Comparison of ENCODE assay signal across 23 cellular contexts in the genomic region with DNA sequence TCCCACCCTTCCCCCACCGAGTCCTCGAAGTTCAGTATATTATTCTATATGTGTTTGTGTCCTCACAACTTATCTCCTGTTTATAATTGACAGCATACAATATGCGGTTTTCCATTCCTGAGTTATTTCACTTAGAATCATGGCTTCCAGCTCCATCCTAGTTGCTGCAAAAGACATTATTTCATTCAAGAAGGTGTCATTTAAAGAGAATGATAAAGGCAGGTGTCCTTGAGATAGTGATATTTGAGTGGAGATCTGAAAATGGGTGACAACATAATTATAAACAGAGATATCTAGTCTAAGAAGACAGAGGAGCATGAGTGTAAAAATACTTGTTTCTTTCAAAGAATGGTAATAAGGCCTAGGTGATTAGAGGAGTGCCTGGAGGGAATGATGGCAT.
"Had no signal": no experiment of that assay in that cellular context is flagged by ENCODE, and none has a peak within 500 bp of the region (broad histone marks: within the 10 kb centered on the region; RNA-seq: fewer than 3 reads in every experiment).

No MANE protein-coding gene starts in this region.

- H3K9me3 ChIP-seq: colonic mucosa, gastrocnemius medialis had no signal

- DNase-seq: colonic mucosa; cortex of kidney; dermis blood vessel endothelial cell; dorsolateral prefrontal cortex; effector CD4-positive, alpha-beta T cell; effector CD8-positive, alpha-beta T cell; effector memory CD4-positive, alpha-beta T cell; effector memory CD8-positive, alpha-beta T cell; endodermal cell; erythroblast; esophagus squamous epithelium; foreskin fibroblast; foreskin keratinocyte; foreskin melanocyte; gastrocnemius medialis; glutamatergic neuron; head of caudate nucleus; heart left ventricle; heart right ventricle had no signal

- H3K36me3 ChIP-seq: colonic mucosa, esophagus muscularis mucosa, esophagus squamous epithelium, gastrocnemius medialis, gastroesophageal sphincter, heart left ventricle, heart right ventricle had no signal

- H3K27me3 ChIP-seq: colonic mucosa, dorsolateral prefrontal cortex, esophagus muscularis mucosa, esophagus squamous epithelium, foreskin keratinocyte, gastrocnemius medialis, gastroesophageal sphincter, heart left ventricle, heart right ventricle had no signal

- H3K4me3 ChIP-seq: colonic mucosa, coronary artery, dorsolateral prefrontal cortex, esophagus muscularis mucosa, esophagus squamous epithelium, gastrocnemius medialis, gastroesophageal sphincter, heart left ventricle, heart right ventricle had no signal

- H3K27ac ChIP-seq: colonic mucosa, coronary artery, dorsolateral prefrontal cortex, epithelial cell of prostate, esophagus muscularis mucosa, esophagus squamous epithelium, foreskin keratinocyte, gastrocnemius medialis, gastroesophageal sphincter, heart left ventricle, heart right ventricle had no signal
